Comparison of ENCODE assay signal across 20 cellular contexts in genomic region chr15:78651930-78652655, GRCh38. TPM values are rescaled to one million over a fixed set of nuclear protein-coding genes. Genes with fewer than 3 reads are reported as not detected.
DNase-seq lines count a peak whose midpoint lies in the region; ATAC-seq and TF ChIP-seq lines count a peak whose summit lies in the region.
"Had no signal": no experiment of that assay in that cellular context is flagged by ENCODE, and none has a peak within 500 bp of the region (broad histone marks: within the 10 kb centered on the region; RNA-seq: fewer than 3 reads in every experiment).

No MANE protein-coding gene starts in this region.

- peak; percentile 13 for ATAC-seq in stimulated activated effector memory CD8-positive, alpha-beta T cell treated with anti-CD3 and anti-CD28 coated beads, Interleukin-12 subunit alpha, Interleukin-12 subunit beta, amount 100 ng/mL, for 72 hours
- ATAC-seq in GM18909 (IDR thresholded peaks at IDR 0.05; ENCODE audit: poor library complexity, unreplicated experiment): no peak
- ATAC-seq: GM12878, HCT116 had no signal

- H3K36me3 ChIP-seq in endodermal cell (ENCODE audit: control insufficient read depth, insufficient read depth, low read length): no peaks in the 10 kb centered on the region
- no peaks in the 10 kb centered on the region for H3K36me3 ChIP-seq in HAP-1 (replicated peaks)
- H3K36me3 ChIP-seq: BLaER1 had no signal

- H3K9me3 ChIP-seq in endodermal cell (ENCODE audit: control insufficient read depth, low read length): no peaks in the 10 kb centered on the region
- H3K9me3 ChIP-seq in HAP-1: no peaks in the 10 kb centered on the region
- H3K9me3 ChIP-seq: BLaER1 had no signal

- no peak overlapping the region for H3K27ac ChIP-seq in endodermal cell (ENCODE audit: low read depth, low read length)
- H3K27ac ChIP-seq: BLaER1, GM23248 had no signal

- H3K4me1 ChIP-seq in endodermal cell (ENCODE audit: control insufficient read depth, insufficient read depth, low read length) (no peaks in the 10 kb centered on the region), HAP-1 (no peaks in the 10 kb centered on the region)

- DNase-seq in D341Med (ENCODE audit: low spot score) (peak; percentile 4), RPMI7951 (ENCODE audit: low read depth) (peak; percentile 42), posterior vena cava (ENCODE audit: low spot score) (peak; percentile 52), endodermal cell (no peak), HAP-1 (ENCODE audit: low spot score in 2 of 2) (no peak)
- no peak for DNase-seq in stimulated activated effector memory CD8-positive, alpha-beta T cell treated with anti-CD3 and anti-CD28 coated beads, Interleukin-12 subunit alpha, Interleukin-12 subunit beta, amount 100 ng/mL, for 72 hours (ENCODE audit: low spot score in 2 of 2)
- DNase-seq: 8988T; CD4-positive, alpha-beta memory T cell; DMS79 treated with DMSO at 0.1 percent for 48 hours; GF-D8; GM23248; IMR-90 had no signal

- no peak overlapping the region for H3K4me3 ChIP-seq in endodermal cell (ENCODE audit: low read length)
- H3K4me3 ChIP-seq in HAP-1: no peak overlapping the region
- H3K4me3 ChIP-seq: BLaER1, GM12878, GM23248 had no signal

- no peaks in the 10 kb centered on the region for H3K4me1 Mint-ChIP-seq in stimulated activated effector memory CD8-positive, alpha-beta T cell treated with anti-CD3 and anti-CD28 coated beads, Interleukin-12 subunit alpha, Interleukin-12 subunit beta, amount 100 ng/mL, for 72 hours
- H3K4me1 Mint-ChIP-seq in endodermal cell: no peaks in the 10 kb centered on the region
- H3K4me1 Mint-ChIP-seq: CD14-positive monocyte; CD4-positive, alpha-beta memory T cell had no signal

- H3K9ac ChIP-seq in endodermal cell (ENCODE audit: extremely low read depth, low read length, poor library complexity, severe bottlenecking): no peak overlapping the region
- H3K9ac ChIP-seq: BLaER1, GM23248 had no signal

- intact Hi-C loops in posterior vena cava (cut with DNase I): no loop called here

- in situ Hi-C loops in HAP-1 (cut with MboI; ENCODE audit: low sequenced_read_pairs): no loop called here

- H3K27ac Mint-ChIP-seq in stimulated activated effector memory CD8-positive, alpha-beta T cell treated with anti-CD3 and anti-CD28 coated beads, Interleukin-12 subunit alpha, Interleukin-12 subunit beta, amount 100 ng/mL, for 72 hours: no peak overlapping the region
- H3K27ac Mint-ChIP-seq in endodermal cell: no peak overlapping the region
- H3K27ac Mint-ChIP-seq: CD4-positive, alpha-beta memory T cell had no signal

- H3K36me3 Mint-ChIP-seq in stimulated activated effector memory CD8-positive, alpha-beta T cell treated with anti-CD3 and anti-CD28 coated beads, Interleukin-12 subunit alpha, Interleukin-12 subunit beta, amount 100 ng/mL, for 72 hours: no peaks in the 10 kb centered on the region
- H3K36me3 Mint-ChIP-seq in endodermal cell (ENCODE audit: low read depth): no peaks in the 10 kb centered on the region
- H3K36me3 Mint-ChIP-seq: CD14-positive monocyte; CD4-positive, alpha-beta memory T cell had no signal

- H3K4me3 Mint-ChIP-seq in stimulated activated effector memory CD8-positive, alpha-beta T cell treated with anti-CD3 and anti-CD28 coated beads, Interleukin-12 subunit alpha, Interleukin-12 subunit beta, amount 100 ng/mL, for 72 hours: no peak overlapping the region
- no peak overlapping the region for H3K4me3 Mint-ChIP-seq in endodermal cell
- H3K4me3 Mint-ChIP-seq: CD14-positive monocyte; CD4-positive, alpha-beta memory T cell had no signal

- 95 to 100% methylated on average over 2 to 3 of the region's 3 CpGs for WGBS in endodermal cell (ENCODE audit: insufficient coverage in 1 of 2, insufficient read length in 1 of 2), 2 experiments

- H3K9me3 Mint-ChIP-seq in stimulated activated effector memory CD8-positive, alpha-beta T cell treated with anti-CD3 and anti-CD28 coated beads, Interleukin-12 subunit alpha, Interleukin-12 subunit beta, amount 100 ng/mL, for 72 hours: no peaks in the 10 kb centered on the region
- H3K9me3 Mint-ChIP-seq in endodermal cell: no peaks in the 10 kb centered on the region
- H3K9me3 Mint-ChIP-seq: CD14-positive monocyte; CD4-positive, alpha-beta memory T cell had no signal

- peaks cover 4% of the 10 kb centered on the region for H3K27me3 Mint-ChIP-seq in endodermal cell (ENCODE audit: insufficient read depth)

- H3K27me3 ChIP-seq in endodermal cell (ENCODE audit: control insufficient read depth, insufficient read depth, low read length, poor library complexity, severe bottlenecking): no peaks in the 10 kb centered on the region
- H3K27me3 ChIP-seq in HAP-1 (ENCODE audit: low read depth): peaks cover 17% of the 10 kb centered on the region; the same call in 1 of the 2 replicates
- H3K27me3 ChIP-seq: BLaER1 had no signal

- TF ChIP-seq CTCF in endodermal cell (conservative IDR thresholded peaks at IDR 0.05): no peak

RNA-seq across cellular contexts. Expression of gene CHRNB4, which starts 11.1 kb away (rescaled TPM):
- total RNA-seq in RPMI7951 (2014; rRNA removed; shearing (Covaris generic)): not detected in 2 replicates
- total RNA-seq in posterior vena cava (not detected), endodermal cell (under 1 TPM; 0.22 to 0.70 TPM)
- polyA plus RNA-seq in endodermal cell (2013, experiment 1 of 2): 6.2 TPM
- polyA plus RNA-seq in endodermal cell (2013, experiment 2 of 2): 6.3 TPM
- total RNA-seq: A673; CD4-positive, alpha-beta memory T cell; GM12878; GM23248; H4; IMR-90 had no signal
- polyA plus RNA-seq: AG04450; CD14-positive monocyte; CD4-positive, alpha-beta memory T cell; GM23248; IMR-90 had no signal

RNA-seq across cellular contexts. Expression of gene CHRNA3, which starts 31.3 kb away (rescaled TPM):
- total RNA-seq in RPMI7951 (2014; rRNA removed; shearing (Covaris generic)): not detected in 2 replicates
- total RNA-seq in posterior vena cava: not detected
- 1 to 10 TPM; 1.6 to 3.7 TPM for total RNA-seq in endodermal cell
- 9.0 TPM for polyA plus RNA-seq in endodermal cell (2013, experiment 1 of 2)
- polyA plus RNA-seq in endodermal cell (2013, experiment 2 of 2): 8.4 TPM
- total RNA-seq: A673; CD4-positive, alpha-beta memory T cell; GM12878; GM23248; IMR-90 had no signal
- polyA plus RNA-seq: AG04450; CD14-positive monocyte; CD4-positive, alpha-beta memory T cell; GM23248; IMR-90 had no signal

Comparison
In these comparisons a context has a peak if more than half of its experiments do, and no peak if none do; other contexts are left out.
1. DNase-seq: peak in D341Med (single experiment), RPMI7951 (single experiment) and posterior vena cava (single experiment); none in stimulated activated effector memory CD8-positive, alpha-beta T cell treated with anti-CD3 and anti-CD28 coated beads, Interleukin-12 subunit alpha, Interleukin-12 subunit beta, amount 100 ng/mL, for 72 hours (0 of 2), endodermal cell (single experiment) and HAP-1 (0 of 2).